8 cellular contexts compared by ENCODE assay signal in the genomic region with DNA sequence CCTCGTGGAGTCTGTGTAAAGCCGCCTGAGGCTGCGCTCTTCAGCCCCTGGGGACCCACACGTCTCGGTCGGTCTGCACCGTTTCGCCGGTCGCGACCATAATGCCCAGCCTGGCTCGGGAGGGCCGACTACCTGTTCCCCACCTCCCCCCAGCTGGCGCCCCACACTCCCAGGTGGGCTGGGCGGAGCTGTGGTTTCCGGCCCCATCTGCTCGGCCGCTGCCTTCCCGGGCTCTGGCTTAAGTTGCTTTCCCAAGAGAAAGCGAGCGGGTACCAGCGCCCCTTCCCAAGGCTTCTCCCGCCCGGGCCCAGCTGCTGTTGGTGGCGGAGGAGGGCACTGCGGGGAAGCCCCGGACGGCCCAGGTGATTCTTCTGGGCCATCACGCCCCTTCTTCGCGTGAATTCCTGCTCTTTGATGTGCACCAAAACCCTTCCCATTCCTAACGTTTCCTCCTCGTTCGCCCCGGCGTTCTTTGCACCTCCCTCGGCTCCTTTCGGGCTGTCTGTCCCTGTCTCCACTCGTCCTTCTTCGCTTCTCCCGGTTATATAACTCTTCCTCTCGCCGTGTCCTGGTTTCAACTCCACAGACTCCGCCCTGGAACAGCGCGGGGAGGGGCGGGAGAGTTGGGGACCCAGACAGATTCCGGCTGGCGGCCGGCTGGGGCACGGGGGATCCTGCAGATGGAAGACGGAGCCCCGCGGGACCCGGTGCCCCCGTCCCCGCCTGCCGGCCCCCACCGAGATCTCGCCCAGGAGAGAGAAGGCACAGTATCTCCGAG. TPM values are rescaled to one million over a fixed set of nuclear protein-coding genes. Genes with fewer than 3 reads are reported as not detected.
A peak's percentile ranks its signal among the peaks of the same experiment; 100 is the strongest.
DNase-seq lines count a peak whose midpoint lies in the region; ATAC-seq, FAIRE-seq and TF ChIP-seq lines count a peak whose summit lies in the region.

No MANE protein-coding gene starts in this region.

- FAIRE-seq in H1 (lab: Jason Lieb, UNC) = no peak

- H2BK12ac ChIP-seq in H1 (ENCODE audit: low read depth, low read length) = peak overlapping the region; percentile 60; the same call in 1 of the 2 replicates

- H3K79me2 ChIP-seq in H1 (ENCODE audit: control insufficient read depth in 1 of 2, insufficient read depth in 2 of 2, low read length in 2 of 2) = no peaks in the 10 kb centered on the region

- peaks cover 25% of the 10 kb centered on the region for H3K23me2 ChIP-seq in H1 (ENCODE audit: low read depth, low read length)

- no peak overlapping the region for H2AK5ac ChIP-seq in H1 (ENCODE audit: low read depth, low read length)

- H4K5ac ChIP-seq in H1 (ENCODE audit: insufficient read length, low read depth, low read length) = peak overlapping the region; percentile 77

- H3K27ac Mint-ChIP-seq in IgD-negative memory B cell = peak overlapping the region; percentile 95 to 100 (median 99)

- POLR2A ChIA-PET in H1 (lab: Charles Lee; ENCODE audit: partially characterized antibody) = interaction anchor here (0.8 to 5.2 kb wide), 14 partner anchors 9 to 226 kb away, joined by 3 to 34 read pairs (median 4); a partner anchor contains a TSS

- no peak overlapping the region for H3K23ac ChIP-seq in H1 (ENCODE audit: insufficient read length)

- TF ChIP-seq RAD21 in H1 (IDR thresholded peaks at IDR 0.05 in 1 of 2, conservative IDR thresholded peaks at IDR 0.05 in 1 of 2; ENCODE audit: low read depth in 2 of 2, low read length in 2 of 2) = no peak

- H3K4me1 ChIP-seq in H1 (replicated peaks in 1 of 4; ENCODE audit: control insufficient read depth in 3 of 4, insufficient read depth in 4 of 4, low read length in 3 of 4) (peaks cover 6 to 24% (median 14%) of the 10 kb centered on the region in 4 experiments), thoracic aorta (ENCODE audit: control insufficient read depth in 1 of 2, low read depth in 2 of 2) (peaks cover 19 to 31% of the 10 kb centered on the region in 2 donors)

- H2BK5ac ChIP-seq in H1 (ENCODE audit: low read depth, low read length) = peak overlapping the region; percentile 84; the same call in 1 of the 2 replicates

- H3K9me3 ChIP-seq in H1 (ENCODE audit: insufficient read depth in 2 of 2, low read depth in 1 of 2, low read length in 1 of 2) (no peaks in the 10 kb centered on the region), thoracic aorta (no peaks in the 10 kb centered on the region)

- peaks cover 0 to 22% of the 10 kb centered on the region in 2 experiments for H4K20me1 ChIP-seq in H1 (replicated peaks in 1 of 2; ENCODE audit: control insufficient read depth in 1 of 2, insufficient read depth in 2 of 2, low read length in 2 of 2)

- H4K91ac ChIP-seq in H1 (replicated peaks; ENCODE audit: insufficient read length, low read length) = peak overlapping the region; percentile 67

- H2BK120ac ChIP-seq in H1 (replicated peaks; ENCODE audit: low read depth, low read length) = no peak overlapping the region

- ATAC-seq in GM19351 (IDR thresholded peaks at IDR 0.05; ENCODE audit: unreplicated experiment) = peak; percentile 21
- ATAC-seq in thoracic aorta (ENCODE audit: insufficient number of reproducible peaks, low FRiP score, low read depth) = no peak

- no peak overlapping the region for H3K56ac ChIP-seq in H1 (replicated peaks; ENCODE audit: insufficient read length, low read depth, low read length)

- H3K27me3 Mint-ChIP-seq in IgD-negative memory B cell = peaks cover 11% of the 10 kb centered on the region

- peak overlapping the region in 3 of 4 experiments; percentile 58 to 75 (median 66); a peak in 5 of 7 replicates for H3K9ac ChIP-seq in H1 (replicated peaks in 1 of 4; ENCODE audit: extremely low read depth in 1 of 4, low read depth in 3 of 4, low read length in 3 of 4)

- H3K36me3 Mint-ChIP-seq in IgD-negative memory B cell = no peaks in the 10 kb centered on the region

- CTCF ChIA-PET in H1 (lab: Charles Lee; ENCODE audit: partially characterized antibody) = interaction anchor here (1.0 to 5.9 kb wide), 10 partner anchors 8 to 178 kb away, joined by 3 to 44 read pairs (median 4); a partner anchor contains a TSS

- peak; percentile 62 for DNase-seq in COLO668 (lab: John Stamatoyannopoulos, UW; ENCODE audit: unreplicated experiment)
- peak; percentile 57 for DNase-seq in T-helper 9 cell
- peak in 1 of 2 experiments; percentile 88 for DNase-seq in H1 (ENCODE audit: low read depth in 1 of 2, low spot score in 2 of 2)
- peak; percentile 91 for DNase-seq in mesenteric fat pad (ENCODE audit: low spot score)
- no peak for DNase-seq in thoracic aorta (ENCODE audit: low spot score)
- DNase-seq in iPS-NIHi11 (ENCODE audit: low spot score) = no peak

- H3K14ac ChIP-seq in H1 (ENCODE audit: insufficient read length) = no peak overlapping the region

- H3K4ac ChIP-seq in H1 (replicated peaks; ENCODE audit: insufficient read length, low read depth, low read length) = peak overlapping the region; percentile 29

- H2BK15ac ChIP-seq in H1 (ENCODE audit: low read length) = no peak overlapping the region

- H3K18ac ChIP-seq in H1 (ENCODE audit: extremely low read depth, low read length) = peak overlapping the region; percentile 60; the same call in 1 of the 2 replicates

- H3K4me1 Mint-ChIP-seq in IgD-negative memory B cell = peaks cover 28 to 45% (median 39%) of the 10 kb centered on the region in 3 donors

- no peaks in the 10 kb centered on the region for H3K79me1 ChIP-seq in H1 (ENCODE audit: low read depth, low read length)

- H3K4me3 Mint-ChIP-seq in IgD-negative memory B cell = peak overlapping the region; percentile 93 to 100 (median 97)

- H4K8ac ChIP-seq in H1 (ENCODE audit: extremely low read depth, insufficient read depth, low read length) = peak overlapping the region; percentile 82

- no peak overlapping the region for H2BK20ac ChIP-seq in H1 (ENCODE audit: low read length)

- H3K4me2 ChIP-seq in H1 (ENCODE audit: insufficient read depth in 1 of 2, low read depth in 2 of 2, low read length in 2 of 2) = peak overlapping the region; percentile 84 to 93

- no peak for TF ChIP-seq EP300 in H1 (IDR thresholded peaks at IDR 0.05; ENCODE audit: borderline replicate concordance in 1 of 2, low read depth in 2 of 2, low read length in 2 of 2)

- H3K4me3 ChIP-seq in H1 (ENCODE audit: extremely low read depth in 1 of 4, insufficient read depth in 2 of 4, low read depth in 3 of 4, low read length in 4 of 4) = peak overlapping the region; percentile 45 to 77 (median 62)
- peak overlapping the region; percentile 80 for H3K4me3 ChIP-seq in thoracic aorta

- H3K36me3 ChIP-seq in H1 (ENCODE audit: control insufficient read depth in 2 of 4, insufficient read depth in 4 of 4, low read length in 3 of 4) = no peaks in the 10 kb centered on the region
- no peaks in the 10 kb centered on the region for H3K36me3 ChIP-seq in thoracic aorta

- TF ChIP-seq CTCF in H1 (IDR thresholded peaks at IDR 0.05; ENCODE audit: control extremely low read depth in 1 of 3, insufficient read depth in 1 of 3, low read depth in 1 of 3, low read length in 3 of 3) (no peak), thoracic aorta (IDR thresholded peaks at IDR 0.05) (no peak)

- H3K27me3 ChIP-seq in H1 (replicated peaks in 1 of 4; ENCODE audit: control insufficient read depth in 3 of 4, extremely low read depth in 1 of 4, insufficient read depth in 3 of 4, low read length in 3 of 4) (peaks cover 17 to 56% (median 49%) of the 10 kb centered on the region in 4 experiments), thoracic aorta (replicated peaks; ENCODE audit: insufficient read depth) (no peaks in the 10 kb centered on the region)

- H3K27ac ChIP-seq in H1 (ENCODE audit: low read depth, low read length) (peak overlapping the region; percentile 39; the same call in 1 of the 2 replicates), thoracic aorta (peak overlapping the region; percentile 95)

- 1% methylated on average over 36 of the region's 61 CpGs; no CpG with 5 or more reads in 1 of the 2 experiments for WGBS in H1 (ENCODE audit: extremely low coverage in 1 of 2, insufficient coverage in 1 of 2, insufficient read length in 1 of 2, insufficient replicate concordance in 2 of 2, low coverage in 1 of 2, low lambda C conversion rate in 2 of 2, missing lambda C conversion rate in 1 of 2), 2 experiments

- H2AFZ ChIP-seq in H1 (ENCODE audit: low read length) = peak overlapping the region; percentile 11; the same call in 1 of the 2 replicates

- H3K9me3 Mint-ChIP-seq in IgD-negative memory B cell = no peaks in the 10 kb centered on the region

- TF ChIP-seq POLR2A in H1 (IDR thresholded peaks at IDR 0.05; ENCODE audit: control extremely low read depth in 1 of 2, low read depth in 2 of 2, low read length in 2 of 2) = peak in 1 of 2 experiments; percentile 65; a peak in 2 of 3 replicates

RNA-seq across cellular contexts. Expression of a gene that starts 2.0 kb away (rescaled TPM):
- 1.9 TPM for polyA plus RNA-seq in IgD-negative memory B cell
- total RNA-seq in H1 (2021; fragmentation: NEBNext Ultra II Directional; extraction: Animal tissue kit (Norgen Biotek cat#: 25700)) = 3.4 and 3.7 TPM in 2 replicates
- 0.48 and 0.80 TPM in 2 replicates for polyA plus RNA-seq in H1 (2011; rRNA removed)
- polyA plus RNA-seq in H1 (2011; cell fraction: cytosol; rRNA removed) = 0.39 TPM
- 2.0 TPM for polyA plus RNA-seq in H1 (2011; cell fraction: nucleus; rRNA removed)
- 3.7 to 5.8 TPM (median 5.1 TPM) in 4 replicates for polyA plus RNA-seq in H1 (2012, experiment 1 of 2)
- polyA plus RNA-seq in H1 (2012, experiment 2 of 2) = 3.0 TPM
- polyA plus RNA-seq in H1 (2013, experiment 1 of 2) = 1.2 TPM
- polyA plus RNA-seq in H1 (2013, experiment 2 of 2) = 1.2 TPM
- polyA minus RNA-seq in H1 (2011; rRNA and poly(A)+ RNA removed) = 1.8 and 2.0 TPM in 2 replicates
- 2.1 TPM for polyA minus RNA-seq in H1 (2011; cell fraction: cytosol; rRNA and poly(A)+ RNA removed)
- 8.7 TPM for polyA minus RNA-seq in H1 (2011; cell fraction: nucleus; rRNA and poly(A)+ RNA removed)
- 92.5 TPM for total RNA-seq in mesenteric fat pad
- total RNA-seq in thoracic aorta = 10 to 100 TPM in 1 of 2 donors, 1 to 10 TPM in 1; 9.5 to 35.8 TPM

RNA-seq across cellular contexts. Expression of a gene that starts 18.9 kb away (rescaled TPM):
- polyA plus RNA-seq in IgD-negative memory B cell (not detected), H1 (2011; rRNA removed) (8.8 and 11.6 TPM in 2 replicates)
- total RNA-seq in H1 (2021; fragmentation: NEBNext Ultra II Directional; extraction: Animal tissue kit (Norgen Biotek cat#: 25700)) = 0.69 TPM in 1 of 2 replicates, not detected in the other
- polyA plus RNA-seq in H1 (2011; cell fraction: cytosol; rRNA removed) = 4.2 TPM
- polyA plus RNA-seq in H1 (2011; cell fraction: nucleus; rRNA removed) = 6.0 TPM
- 2.9 to 6.2 TPM (median 4.0 TPM) in 4 replicates for polyA plus RNA-seq in H1 (2012, experiment 1 of 2)
- polyA plus RNA-seq in H1 (2012, experiment 2 of 2) = 5.3 TPM
- polyA plus RNA-seq in H1 (2013, experiment 1 of 2) = 1.1 TPM
- 1.3 TPM for polyA plus RNA-seq in H1 (2013, experiment 2 of 2)
- polyA minus RNA-seq in H1 (2011; rRNA and poly(A)+ RNA removed) = 0.37 and 0.91 TPM in 2 replicates
- polyA minus RNA-seq in H1 (2011; cell fraction: cytosol; rRNA and poly(A)+ RNA removed) = not detected
- polyA minus RNA-seq in H1 (2011; cell fraction: nucleus; rRNA and poly(A)+ RNA removed) = 2.1 TPM
- total RNA-seq in mesenteric fat pad (34.2 TPM), thoracic aorta (10 to 100 TPM in 1 of 2 donors, 1 to 10 TPM in 1; 4.1 to 21.9 TPM)

RNA-seq across cellular contexts. Expression of a gene that starts 21.4 kb away (rescaled TPM):
- polyA plus RNA-seq in IgD-negative memory B cell (170 TPM), H1 (2011; rRNA removed) (109 and 116 TPM in 2 replicates)
- total RNA-seq in H1 (2021; fragmentation: NEBNext Ultra II Directional; extraction: Animal tissue kit (Norgen Biotek cat#: 25700)) = 27.0 and 30.2 TPM in 2 replicates
- 69.8 TPM for polyA plus RNA-seq in H1 (2011; cell fraction: cytosol; rRNA removed)
- 69.1 TPM for polyA plus RNA-seq in H1 (2011; cell fraction: nucleus; rRNA removed)
- 37.0 to 54.9 TPM (median 48.8 TPM) in 4 replicates for polyA plus RNA-seq in H1 (2012, experiment 1 of 2)
- polyA plus RNA-seq in H1 (2012, experiment 2 of 2) = 49.4 TPM
- polyA plus RNA-seq in H1 (2013, experiment 1 of 2) = 62.5 TPM
- 54.4 TPM for polyA plus RNA-seq in H1 (2013, experiment 2 of 2)
- 5.6 and 11.4 TPM in 2 replicates for polyA minus RNA-seq in H1 (2011; rRNA and poly(A)+ RNA removed)
- 93.6 TPM for polyA minus RNA-seq in H1 (2011; cell fraction: cytosol; rRNA and poly(A)+ RNA removed)
- 26.3 TPM for polyA minus RNA-seq in H1 (2011; cell fraction: nucleus; rRNA and poly(A)+ RNA removed)
- total RNA-seq in mesenteric fat pad (68.3 TPM), thoracic aorta (10 to 100 TPM; 49.5 to 62.7 TPM)

RNA-seq across cellular contexts. Expression of a gene that starts 21.8 kb away (rescaled TPM):
- polyA plus RNA-seq in IgD-negative memory B cell = 8.0 TPM
- 15.5 and 18.0 TPM in 2 replicates for total RNA-seq in H1 (2021; fragmentation: NEBNext Ultra II Directional; extraction: Animal tissue kit (Norgen Biotek cat#: 25700))
- polyA plus RNA-seq in H1 (2011; rRNA removed) = 11.0 and 13.5 TPM in 2 replicates
- 14.5 TPM for polyA plus RNA-seq in H1 (2011; cell fraction: cytosol; rRNA removed)
- polyA plus RNA-seq in H1 (2011; cell fraction: nucleus; rRNA removed) = 11.9 TPM
- polyA plus RNA-seq in H1 (2012, experiment 1 of 2) = 13.6 to 15.2 TPM (median 14.3 TPM) in 4 replicates
- 1.9 TPM for polyA plus RNA-seq in H1 (2012, experiment 2 of 2)
- polyA plus RNA-seq in H1 (2013, experiment 1 of 2) = 9.2 TPM
- 10.4 TPM for polyA plus RNA-seq in H1 (2013, experiment 2 of 2)
- 10.8 and 16.3 TPM in 2 replicates for polyA minus RNA-seq in H1 (2011; rRNA and poly(A)+ RNA removed)
- polyA minus RNA-seq in H1 (2011; cell fraction: cytosol; rRNA and poly(A)+ RNA removed) = 5.7 TPM
- 10.8 TPM for polyA minus RNA-seq in H1 (2011; cell fraction: nucleus; rRNA and poly(A)+ RNA removed)
- 16.7 TPM for total RNA-seq in mesenteric fat pad
- total RNA-seq in thoracic aorta = 1 to 10 TPM; 3.8 to 8.9 TPM

RNA-seq across cellular contexts. Expression of a gene that starts 52.6 kb away (rescaled TPM):
- polyA plus RNA-seq in IgD-negative memory B cell (2.4 TPM), H1 (2011; rRNA removed) (12.3 and 18.3 TPM in 2 replicates)
- 12.9 and 14.2 TPM in 2 replicates for total RNA-seq in H1 (2021; fragmentation: NEBNext Ultra II Directional; extraction: Animal tissue kit (Norgen Biotek cat#: 25700))
- 12.4 TPM for polyA plus RNA-seq in H1 (2011; cell fraction: cytosol; rRNA removed)
- 45.8 TPM for polyA plus RNA-seq in H1 (2011; cell fraction: nucleus; rRNA removed)
- polyA plus RNA-seq in H1 (2012, experiment 1 of 2) = 20.4 to 31.7 TPM (median 27.8 TPM) in 4 replicates
- 4.9 TPM for polyA plus RNA-seq in H1 (2012, experiment 2 of 2)
- 12.0 TPM for polyA plus RNA-seq in H1 (2013, experiment 1 of 2)
- 11.8 TPM for polyA plus RNA-seq in H1 (2013, experiment 2 of 2)
- polyA minus RNA-seq in H1 (2011; rRNA and poly(A)+ RNA removed) = 17.4 and 27.2 TPM in 2 replicates
- polyA minus RNA-seq in H1 (2011; cell fraction: cytosol; rRNA and poly(A)+ RNA removed) = 16.4 TPM
- 16.2 TPM for polyA minus RNA-seq in H1 (2011; cell fraction: nucleus; rRNA and poly(A)+ RNA removed)
- total RNA-seq in mesenteric fat pad (40.9 TPM), thoracic aorta (100 to 1,000 TPM in 1 of 2 donors, 10 to 100 TPM in 1; 80.6 to 171 TPM)

Comparison
In these comparisons a context has a peak if more than half of its experiments do, and no peak if none do; other contexts are left out.
1. DNase-seq: peak in COLO668 (single experiment), T-helper 9 cell (single experiment) and mesenteric fat pad (single experiment); none in thoracic aorta (single experiment) and iPS-NIHi11 (single experiment).